12 cellular contexts compared by ENCODE assay signal in the genomic region with DNA sequence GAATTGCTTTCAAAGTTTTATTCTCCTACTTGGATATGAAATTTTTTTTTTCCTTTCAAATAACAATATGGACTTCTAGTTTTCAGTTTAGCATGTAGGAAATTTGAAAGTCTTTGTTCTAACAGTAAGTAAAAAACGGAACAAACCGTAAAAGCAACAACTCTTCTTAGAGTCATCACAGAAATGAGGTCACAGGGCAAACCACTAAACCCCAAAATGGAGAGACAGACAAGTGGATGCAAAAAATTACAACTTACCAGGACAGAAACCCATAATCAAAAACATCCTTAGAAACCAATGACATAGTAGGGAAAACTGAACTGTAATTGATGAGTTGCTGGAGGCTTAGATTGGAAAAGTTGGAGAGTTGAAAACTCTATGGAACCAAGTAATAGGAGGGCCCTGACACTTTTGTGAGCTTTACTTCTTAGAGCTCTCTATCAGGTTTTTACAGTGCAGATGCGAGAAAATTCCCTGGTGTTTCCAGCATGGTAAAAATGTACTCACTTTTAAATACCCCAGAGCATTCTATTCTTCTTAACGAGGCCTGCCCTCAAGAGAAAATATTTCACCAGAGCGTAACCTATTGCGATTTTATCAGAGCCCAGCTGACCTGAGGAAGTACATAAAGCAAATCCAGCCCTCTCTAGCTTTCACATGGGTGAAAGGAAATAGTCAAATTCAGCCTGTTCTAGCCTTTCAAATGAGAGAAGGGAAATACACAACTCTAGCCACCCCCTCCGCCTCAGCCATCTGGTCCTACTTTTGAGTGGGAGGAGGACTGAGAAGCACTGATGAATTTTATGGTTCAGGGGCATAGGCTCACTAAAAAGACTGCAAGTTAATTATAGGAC. TPM values are rescaled to one million over a fixed set of nuclear protein-coding genes. Genes with fewer than 3 reads are reported as not detected.
DNase-seq lines count a peak whose midpoint lies in the region; ATAC-seq and TF ChIP-seq lines count a peak whose summit lies in the region.
"Had no signal": no experiment of that assay in that cellular context is flagged by ENCODE, and none has a peak within 500 bp of the region (broad histone marks: within the 10 kb centered on the region; RNA-seq: fewer than 3 reads in every experiment).

No MANE protein-coding gene starts in this region.

- H3K9me3 ChIP-seq in neuron (ENCODE audit: low read length) (no peaks in the 10 kb centered on the region), left lung (peaks cover 0 to 1% of the 10 kb centered on the region in 2 donors)

- H3K27ac ChIP-seq in left lung: no peak overlapping the region
- H3K27ac ChIP-seq: WERI-Rb-1 had no signal

- no peaks in the 10 kb centered on the region for H3K27me3 Mint-ChIP-seq in type B pancreatic cell

- H3K36me3 ChIP-seq in neuron (ENCODE audit: insufficient read depth, low read length) (no peaks in the 10 kb centered on the region), left lung (no peaks in the 10 kb centered on the region)
- H3K36me3 ChIP-seq: WERI-Rb-1 had no signal

- H3K36me3 Mint-ChIP-seq in type B pancreatic cell: peaks cover 4% of the 10 kb centered on the region

- no peak overlapping the region for H3K27ac Mint-ChIP-seq in type B pancreatic cell

- DNase-seq in UCSD-AML1 (lab: John Stamatoyannopoulos, UW; ENCODE audit: unreplicated experiment) (peak; percentile 3), left lung (no peak), type B pancreatic cell (ENCODE audit: extremely low spot score, unreplicated experiment) (no peak), NCI-H1436 (lab: John Stamatoyannopoulos, UW) (no peak)
- DNase-seq: cerebellar nuclear complex, NCI-H226, WERI-Rb-1 had no signal

- H3K4me3 Mint-ChIP-seq in type B pancreatic cell: no peak overlapping the region

- peaks cover 14% of the 10 kb centered on the region for H3K4me1 Mint-ChIP-seq in type B pancreatic cell (ENCODE audit: unreplicated experiment)

- no peaks in the 10 kb centered on the region for H3K9me3 Mint-ChIP-seq in type B pancreatic cell

- TF ChIP-seq CTCF in left lung (IDR thresholded peaks at IDR 0.05) (no peak), type B pancreatic cell (conservative IDR thresholded peaks at IDR 0.05) (no peak)

- intact Hi-C loops in left lung (cut with DNase I): no loop called here

- H3K4me1 ChIP-seq in neuron (ENCODE audit: insufficient read depth, low read length) (peaks cover 3% of the 10 kb centered on the region), left lung (no peaks in the 10 kb centered on the region)

- H3K4me3 ChIP-seq in neuron (ENCODE audit: low read length): no peak overlapping the region
- no peak overlapping the region for H3K4me3 ChIP-seq in left lung

- ATAC-seq in GM19043 (IDR thresholded peaks at IDR 0.05; ENCODE audit: low read depth, unreplicated experiment) (peak; percentile 64), HG02885 (IDR thresholded peaks at IDR 0.05; ENCODE audit: poor library complexity, unreplicated experiment) (peak; percentile 76), left lung (no peak), GM21825 (IDR thresholded peaks at IDR 0.05; ENCODE audit: unreplicated experiment) (no peak)

- H3K27me3 ChIP-seq in neuron (ENCODE audit: insufficient read depth, low read length) (no peaks in the 10 kb centered on the region), left lung (no peaks in the 10 kb centered on the region)

- H2AFZ ChIP-seq in neuron (ENCODE audit: low read depth, low read length): peak overlapping the region; percentile 47

RNA-seq across cellular contexts. Expression of a gene that starts 39.2 kb away (rescaled TPM):
- total RNA-seq in left lung: 1 to 10 TPM in 1 of 2 donors, under 1 TPM in 1; 0.61 to 1.2 TPM
- not detected in 2 replicates for total RNA-seq in type B pancreatic cell (ENCODE audit: low replicate concordance)
- total RNA-seq: temporal lobe had no signal

Comparison
In these comparisons a context has a peak if more than half of its experiments do, and no peak if none do; other contexts are left out.
1. ATAC-seq: peak in GM19043 (single experiment) and HG02885 (single experiment); none in left lung (single experiment) and GM21825 (single experiment).